ENCODE assay signal across 8 cellular contexts in the genomic region with DNA sequence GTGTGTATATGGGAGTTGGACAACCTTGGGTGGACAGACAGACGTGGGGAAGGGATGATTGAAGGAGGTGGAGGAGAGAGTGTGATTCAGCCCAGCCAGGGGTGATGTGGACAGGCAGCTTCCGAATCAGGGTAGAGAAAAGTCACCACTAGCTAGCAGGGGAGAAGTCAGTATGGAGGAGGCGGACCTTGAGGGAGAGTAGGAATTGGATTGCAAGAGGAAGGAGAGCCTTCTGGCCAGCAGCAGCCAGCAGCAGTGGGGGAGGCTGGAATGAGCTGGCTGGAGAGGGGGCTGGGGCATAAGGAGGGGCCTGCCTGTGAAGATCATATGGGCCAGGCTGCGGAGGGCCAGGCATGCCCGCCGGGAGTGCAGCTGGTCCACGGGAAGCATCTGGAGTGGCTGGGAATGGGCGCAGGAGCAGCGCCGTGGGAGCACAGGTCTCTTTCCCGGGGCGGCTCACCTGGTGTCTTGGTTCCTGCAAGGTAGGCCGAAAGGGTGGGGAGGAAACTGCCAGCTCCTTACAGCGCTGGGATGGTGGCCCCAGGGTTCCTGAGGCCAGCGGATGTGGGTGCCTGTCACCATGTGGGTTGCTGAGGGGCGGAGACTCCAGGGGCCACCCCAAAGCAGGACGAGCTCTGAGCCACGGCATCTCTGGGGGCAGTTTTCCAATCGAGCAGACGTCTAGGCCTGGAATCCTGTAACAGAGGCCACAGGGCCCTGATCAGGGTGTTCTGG.
DNase-seq lines count a peak whose midpoint lies in the region; ATAC-seq lines count a peak whose summit lies in the region.

No MANE protein-coding gene starts in this region.

- H3K4me1 Mint-ChIP-seq in dendritic cell treated with granulocyte-macrophage colony-stimulating factor and Interleukin-4, amounts not matched to agents 40 ng/mL and 50 ng/mL, for 4 days (ENCODE audit: low read depth) = peaks cover 75% of the 10 kb centered on the region

- no peaks in the 10 kb centered on the region for H3K27me3 ChIP-seq in neuronal stem cell (ENCODE audit: control insufficient read depth in 3 of 3, insufficient read depth in 3 of 3, low read depth in 1 of 3, low read length in 3 of 3)

- no peaks in the 10 kb centered on the region for H3K9me3 ChIP-seq in neuronal stem cell (replicated peaks in 1 of 2; ENCODE audit: control insufficient read depth in 2 of 2, insufficient read depth in 1 of 2, low read depth in 1 of 2, low read length in 2 of 2)

- H3K36me3 ChIP-seq in neuronal stem cell (replicated peaks in 1 of 2; ENCODE audit: control insufficient read depth in 2 of 2, insufficient read depth in 2 of 2, low read length in 2 of 2) (peaks cover 0 to 2% of the 10 kb centered on the region in 2 donors), urinary bladder (ENCODE audit: insufficient read depth) (no peaks in the 10 kb centered on the region)

- H3K27ac Mint-ChIP-seq in dendritic cell treated with granulocyte-macrophage colony-stimulating factor and Interleukin-4, amounts not matched to agents 40 ng/mL and 50 ng/mL, for 4 days = peak overlapping the region; percentile 89

- no CpG with 5 or more reads among the region's 20 CpGs for WGBS in neuronal stem cell (ENCODE audit: extremely low coverage in 2 of 2, insufficient read length in 2 of 2, insufficient replicate concordance in 1 of 2), 2 donors
- 34% methylated on average over 20 of the region's 20 CpGs for WGBS in urinary bladder

- H3K27ac ChIP-seq in neuronal stem cell (replicated peaks; ENCODE audit: low read length) (no peak overlapping the region), urinary bladder (ENCODE audit: low read depth) (peak overlapping the region; percentile 85)

- H3K23ac ChIP-seq in neuronal stem cell (ENCODE audit: low read depth, low read length, poor library complexity) = peak overlapping the region; percentile 75

- peak overlapping the region; percentile 99 for H2AK5ac ChIP-seq in neuronal stem cell (ENCODE audit: low read depth, low read length)

- H3K18ac ChIP-seq in neuronal stem cell (ENCODE audit: low read length) = peak overlapping the region; percentile 91

- H3K4me3 ChIP-seq in neuronal stem cell (ENCODE audit: low read length in 2 of 2) (peak overlapping the region in 1 of 2 donors; percentile 1), urinary bladder (ENCODE audit: low read depth, low read length) (peak overlapping the region; percentile 25)

- H3K4ac ChIP-seq in neuronal stem cell (ENCODE audit: low read length) = peak overlapping the region; percentile 1

- H4K8ac ChIP-seq in neuronal stem cell (ENCODE audit: low read depth, low read length) = no peak overlapping the region

- H3K4me1 ChIP-seq in neuronal stem cell (ENCODE audit: control insufficient read depth in 2 of 2, insufficient read depth in 1 of 2, low read depth in 1 of 2, low read length in 2 of 2) (peaks cover 48 to 64% of the 10 kb centered on the region in 2 donors), urinary bladder (ENCODE audit: insufficient read depth) (no peaks in the 10 kb centered on the region)

- H3K27me3 Mint-ChIP-seq in dendritic cell treated with granulocyte-macrophage colony-stimulating factor and Interleukin-4, amounts not matched to agents 40 ng/mL and 50 ng/mL, for 4 days = no peaks in the 10 kb centered on the region

- DNase-seq in EL (peak; percentile 80), neuronal stem cell (ENCODE audit: low spot score) (no peak), ecto neural progenitor cell (ENCODE audit: low spot score) (no peak)

- peaks cover 56% of the 10 kb centered on the region for H3K36me3 Mint-ChIP-seq in dendritic cell treated with granulocyte-macrophage colony-stimulating factor and Interleukin-4, amounts not matched to agents 40 ng/mL and 50 ng/mL, for 4 days (ENCODE audit: low read depth)

- H3K4me2 ChIP-seq in neuronal stem cell (ENCODE audit: insufficient read depth, low read length, poor library complexity, severe bottlenecking) = peak overlapping the region; percentile 32

- H3K9ac ChIP-seq in neuronal stem cell (ENCODE audit: low read depth, low read length, poor library complexity) = peak overlapping the region; percentile 76

- H3K79me1 ChIP-seq in neuronal stem cell (ENCODE audit: low read depth, low read length) = peaks cover 50% of the 10 kb centered on the region

- peak overlapping the region; percentile 19 for H2BK120ac ChIP-seq in neuronal stem cell (ENCODE audit: low read depth, low read length)

- H2BK5ac ChIP-seq in neuronal stem cell (ENCODE audit: low read length) = peak overlapping the region; percentile 10

- intact Hi-C loops in dendritic cell treated with granulocyte-macrophage colony-stimulating factor and Interleukin-4, amounts not matched to agents 40 ng/mL and 50 ng/mL, for 4 days (cut with micrococcal nuclease) = loop anchor here (10.0 kb wide), 1 partner anchor 49 kb away; no protein-coding TSS in a partner anchor

- ATAC-seq in activated CD4-positive, CD25-positive, alpha-beta regulatory T cell treated with anti-CD3 and anti-CD28 coated beads, Interleukin-2, amount 50 U/mL, for 24 hours = peak; percentile 63 to 64
- ATAC-seq in GM21737 (IDR thresholded peaks at IDR 0.05; ENCODE audit: unreplicated experiment) (no peak), HG02973 (IDR thresholded peaks at IDR 0.05; ENCODE audit: unreplicated experiment) (no peak)

- peak overlapping the region; percentile 48 for H3K14ac ChIP-seq in neuronal stem cell (ENCODE audit: low read length)

- H3K4me3 Mint-ChIP-seq in dendritic cell treated with granulocyte-macrophage colony-stimulating factor and Interleukin-4, amounts not matched to agents 40 ng/mL and 50 ng/mL, for 4 days = peak overlapping the region; percentile 83

- peak overlapping the region; percentile 66 for H2BK12ac ChIP-seq in neuronal stem cell (ENCODE audit: low read length)

- H2AFZ ChIP-seq in neuronal stem cell (ENCODE audit: low read length) = no peak overlapping the region

- H3K9me3 Mint-ChIP-seq in dendritic cell treated with granulocyte-macrophage colony-stimulating factor and Interleukin-4, amounts not matched to agents 40 ng/mL and 50 ng/mL, for 4 days = no peaks in the 10 kb centered on the region

- peak overlapping the region; percentile 4 for H4K91ac ChIP-seq in neuronal stem cell (ENCODE audit: low read depth, low read length, poor library complexity)

- H2BK15ac ChIP-seq in neuronal stem cell (ENCODE audit: low read length) = no peak overlapping the region

Comparison
In these comparisons a context has a peak if more than half of its experiments do, and no peak if none do; other contexts are left out.
1. ATAC-seq: peak in activated CD4-positive, CD25-positive, alpha-beta regulatory T cell treated with anti-CD3 and anti-CD28 coated beads, Interleukin-2, amount 50 U/mL, for 24 hours (2 of 2); none in GM21737 (single experiment) and HG02973 (single experiment).